ENCODE assay signal across 8 cellular contexts in the genomic region with DNA sequence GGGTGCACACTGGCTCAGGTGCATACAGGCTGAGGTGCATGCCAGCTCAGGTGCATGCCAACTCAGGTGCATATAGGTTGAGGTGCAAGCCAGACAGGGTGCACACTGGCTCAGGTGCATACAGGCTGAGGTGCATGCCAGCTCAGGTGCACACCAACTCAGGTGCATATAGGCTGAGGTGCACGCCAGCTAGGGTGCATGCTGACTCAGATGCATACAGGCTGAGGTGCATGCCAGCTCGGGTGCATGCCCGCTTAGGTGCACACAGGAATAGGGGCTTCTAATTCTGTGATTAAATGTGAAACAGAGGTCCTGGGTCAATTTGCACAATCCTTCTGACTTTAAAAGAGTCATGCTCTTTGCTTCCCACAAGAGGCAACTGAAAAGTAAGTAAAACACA. TPM values are rescaled to one million over a fixed set of nuclear protein-coding genes. Genes with fewer than 3 reads are reported as not detected.
DNase-seq lines count a peak whose midpoint lies in the region; ATAC-seq lines count a peak whose summit lies in the region.
"Not testable (repeated sequence)": the region's sequence is repeated elsewhere in the genome, so short reads cannot be mapped to it uniquely, and the experiment has no call there.

No MANE protein-coding gene starts in this region.

- H3K27me3 Mint-ChIP-seq in CD4-positive, CD25-positive, alpha-beta regulatory T cell; T-cell; activated CD4-positive, alpha-beta T cell treated with anti-CD3 and anti-CD28 coated beads, Interleukin-2, amount 10 ng/mL, durations not matched to agents 7 days and 5 days; activated naive CD4-positive, alpha-beta T cell treated with anti-CD3 and anti-CD28 coated beads for 36 hours (ENCODE audit: low read depth); naive thymus-derived CD8-positive, alpha-beta T cell; stimulated activated naive CD8-positive, alpha-beta T cell treated with anti-CD3 and anti-CD28 coated beads, Interleukin-15, Interleukin-2, amounts not matched to agents 100 ng/mL and 50 ng/mL, for 24 hours: not testable (repeated sequence)

- not testable (repeated sequence) for ATAC-seq in CD4-positive, CD25-positive, alpha-beta regulatory T cell (ENCODE audit: low read depth in 2 of 2); T-cell (replicated peaks in 1 of 4); naive thymus-derived CD8-positive, alpha-beta T cell

- H3K4me1 ChIP-seq in CD4-positive, CD25-positive, alpha-beta regulatory T cell (ENCODE audit: control insufficient read depth, insufficient read depth, low read length, poor library complexity, severe bottlenecking), result peaks cover 92% of the 10 kb centered on the region
- peaks cover 86% of the 10 kb centered on the region for H3K4me1 ChIP-seq in effector memory CD4-positive, alpha-beta T cell (ENCODE audit: control insufficient read depth, insufficient read depth, low read length, poor library complexity, severe bottlenecking)

- not testable (repeated sequence) for DNase-seq in CD4-positive, CD25-positive, alpha-beta regulatory T cell; T-cell; activated CD4-positive, alpha-beta T cell treated with anti-CD3 and anti-CD28 coated beads, Interleukin-2, amount 10 ng/mL, durations not matched to agents 7 days and 5 days; activated naive CD4-positive, alpha-beta T cell treated with anti-CD3 and anti-CD28 coated beads for 36 hours; effector memory CD4-positive, alpha-beta T cell; naive thymus-derived CD8-positive, alpha-beta T cell
- peak; percentile 49 for DNase-seq in activated CD8-positive, alpha-beta memory T cell treated with anti-CD3 and anti-CD28 coated beads, Interleukin-2, amount 50 U/mL, for 48 hours

- H3K9me3 Mint-ChIP-seq in CD4-positive, CD25-positive, alpha-beta regulatory T cell; T-cell; activated CD4-positive, alpha-beta T cell treated with anti-CD3 and anti-CD28 coated beads, Interleukin-2, amount 10 ng/mL, durations not matched to agents 7 days and 5 days; activated naive CD4-positive, alpha-beta T cell treated with anti-CD3 and anti-CD28 coated beads for 36 hours; naive thymus-derived CD8-positive, alpha-beta T cell; stimulated activated naive CD8-positive, alpha-beta T cell treated with anti-CD3 and anti-CD28 coated beads, Interleukin-15, Interleukin-2, amounts not matched to agents 100 ng/mL and 50 ng/mL, for 24 hours: not testable (repeated sequence)

- H3K27me3 ChIP-seq in CD4-positive, CD25-positive, alpha-beta regulatory T cell (ENCODE audit: control insufficient read depth, insufficient read depth, low read length); effector memory CD4-positive, alpha-beta T cell (replicated peaks; ENCODE audit: control insufficient read depth, insufficient read depth, low read length, poor library complexity, severe bottlenecking): not testable (repeated sequence)

- peak overlapping the region; percentile 39 for H3K4me3 ChIP-seq in CD4-positive, CD25-positive, alpha-beta regulatory T cell (ENCODE audit: low read depth, low read length)
- H3K4me3 ChIP-seq in effector memory CD4-positive, alpha-beta T cell (ENCODE audit: insufficient read depth, low read depth, low read length, poor library complexity, severe bottlenecking), result not testable (repeated sequence)

- H3K27ac ChIP-seq in CD4-positive, CD25-positive, alpha-beta regulatory T cell (ENCODE audit: insufficient read depth, low read length, poor library complexity, severe bottlenecking), result peak overlapping the region; percentile 58
- H3K27ac ChIP-seq in effector memory CD4-positive, alpha-beta T cell (ENCODE audit: insufficient read depth, low read length, poor library complexity, severe bottlenecking), result peak overlapping the region; percentile 23

- POLR2A ChIA-PET in T-cell (lab: Charles Lee), result interaction anchor here in 1 of 2 donors (0.7 kb wide), 1 partner anchor 18 kb away, joined by 5 read pairs; no protein-coding TSS in a partner anchor
- POLR2A ChIA-PET in activated CD4-positive, alpha-beta T cell treated with anti-CD3 and anti-CD28 coated beads, Interleukin-2, amount 10 ng/mL, durations not matched to agents 7 days and 5 days (lab: Charles Lee), result not testable (repeated sequence)
- POLR2A ChIA-PET in naive thymus-derived CD8-positive, alpha-beta T cell (lab: Charles Lee), result interaction anchor here (0.8 to 9.7 kb wide), 12 partner anchors 9 to 48 kb away, joined by 3 to 97 read pairs (median 4); no protein-coding TSS in a partner anchor

- intact Hi-C loops in activated naive CD4-positive, alpha-beta T cell treated with anti-CD3 and anti-CD28 coated beads for 36 hours (cut with micrococcal nuclease), result not testable (repeated sequence)

- H3K4me3 Mint-ChIP-seq in CD4-positive, CD25-positive, alpha-beta regulatory T cell, result peak overlapping the region in 3 of 4 donors; percentile 34 to 90 (median 75)
- H3K4me3 Mint-ChIP-seq in T-cell, result peak overlapping the region; percentile 17 to 80 (median 17)
- not testable (repeated sequence) for H3K4me3 Mint-ChIP-seq in activated CD4-positive, alpha-beta T cell treated with anti-CD3 and anti-CD28 coated beads, Interleukin-2, amount 10 ng/mL, durations not matched to agents 7 days and 5 days; activated naive CD4-positive, alpha-beta T cell treated with anti-CD3 and anti-CD28 coated beads for 36 hours
- peak overlapping the region in 8 of 10 donors; percentile 35 to 79 (median 61) for H3K4me3 Mint-ChIP-seq in naive thymus-derived CD8-positive, alpha-beta T cell
- H3K4me3 Mint-ChIP-seq in stimulated activated naive CD8-positive, alpha-beta T cell treated with anti-CD3 and anti-CD28 coated beads, Interleukin-15, Interleukin-2, amounts not matched to agents 100 ng/mL and 50 ng/mL, for 24 hours, result peak overlapping the region; percentile 50

- peaks cover 55% of the 10 kb centered on the region for H3K36me3 Mint-ChIP-seq in CD4-positive, CD25-positive, alpha-beta regulatory T cell
- H3K36me3 Mint-ChIP-seq in T-cell, result peaks cover 65% of the 10 kb centered on the region
- H3K36me3 Mint-ChIP-seq in activated CD4-positive, alpha-beta T cell treated with anti-CD3 and anti-CD28 coated beads, Interleukin-2, amount 10 ng/mL, durations not matched to agents 7 days and 5 days (ENCODE audit: low read depth), result peaks cover 89% of the 10 kb centered on the region
- H3K36me3 Mint-ChIP-seq in activated naive CD4-positive, alpha-beta T cell treated with anti-CD3 and anti-CD28 coated beads for 36 hours (ENCODE audit: low read depth), result peaks cover 64% of the 10 kb centered on the region
- H3K36me3 Mint-ChIP-seq in naive thymus-derived CD8-positive, alpha-beta T cell, result peaks cover 12 to 81% (median 42%) of the 10 kb centered on the region in 3 donors
- H3K36me3 Mint-ChIP-seq in stimulated activated naive CD8-positive, alpha-beta T cell treated with anti-CD3 and anti-CD28 coated beads, Interleukin-15, Interleukin-2, amounts not matched to agents 100 ng/mL and 50 ng/mL, for 24 hours (ENCODE audit: low read depth), result peaks cover 81% of the 10 kb centered on the region

- peaks cover 32% of the 10 kb centered on the region for H3K36me3 ChIP-seq in CD4-positive, CD25-positive, alpha-beta regulatory T cell (ENCODE audit: control insufficient read depth, insufficient read depth, low read length)
- H3K36me3 ChIP-seq in effector memory CD4-positive, alpha-beta T cell (ENCODE audit: control insufficient read depth, insufficient read depth, low read length), result peaks cover 20% of the 10 kb centered on the region

- H3K4me1 Mint-ChIP-seq in CD4-positive, CD25-positive, alpha-beta regulatory T cell, result peaks cover 50 to 96% (median 80%) of the 10 kb centered on the region in 4 donors
- peaks cover 95 to 98% (median 98%) of the 10 kb centered on the region in 3 donors for H3K4me1 Mint-ChIP-seq in T-cell
- peaks cover 94% of the 10 kb centered on the region for H3K4me1 Mint-ChIP-seq in activated CD4-positive, alpha-beta T cell treated with anti-CD3 and anti-CD28 coated beads, Interleukin-2, amount 10 ng/mL, durations not matched to agents 7 days and 5 days
- peaks cover 89% of the 10 kb centered on the region for H3K4me1 Mint-ChIP-seq in activated naive CD4-positive, alpha-beta T cell treated with anti-CD3 and anti-CD28 coated beads for 36 hours (ENCODE audit: low read depth)
- peaks cover 59 to 99% (median 94%) of the 10 kb centered on the region in 4 donors for H3K4me1 Mint-ChIP-seq in naive thymus-derived CD8-positive, alpha-beta T cell
- peaks cover 94% of the 10 kb centered on the region for H3K4me1 Mint-ChIP-seq in stimulated activated naive CD8-positive, alpha-beta T cell treated with anti-CD3 and anti-CD28 coated beads, Interleukin-15, Interleukin-2, amounts not matched to agents 100 ng/mL and 50 ng/mL, for 24 hours (ENCODE audit: low read depth)

- H3K9me3 ChIP-seq in CD4-positive, CD25-positive, alpha-beta regulatory T cell (ENCODE audit: control insufficient read depth in 2 of 2, low read length in 2 of 2); effector memory CD4-positive, alpha-beta T cell (ENCODE audit: control insufficient read depth, low read length): not testable (repeated sequence)

- CTCF ChIA-PET in T-cell (lab: Charles Lee), result interaction anchor here in 1 of 2 donors (1.2 to 1.6 kb wide), 2 partner anchors 18 to 51 kb away, joined by 5 to 6 read pairs; no protein-coding TSS in a partner anchor
- CTCF ChIA-PET in activated CD4-positive, alpha-beta T cell treated with anti-CD3 and anti-CD28 coated beads, Interleukin-2, amount 10 ng/mL, durations not matched to agents 7 days and 5 days (lab: Charles Lee), result interaction anchor here (0.8 to 2.4 kb wide), 4 partner anchors 9 to 16 kb away, joined by 3 to 8 read pairs (median 4); no protein-coding TSS in a partner anchor
- CTCF ChIA-PET in activated naive CD4-positive, alpha-beta T cell treated with anti-CD3 and anti-CD28 coated beads for 36 hours (lab: Charles Lee), result interaction anchor here (0.7 to 1.1 kb wide), 2 partner anchors 9 to 18 kb away, joined by 3 to 4 read pairs; no protein-coding TSS in a partner anchor

- peak overlapping the region; percentile 80 to 96 (median 95) for H3K27ac Mint-ChIP-seq in CD4-positive, CD25-positive, alpha-beta regulatory T cell
- peak overlapping the region; percentile 97 to 98 for H3K27ac Mint-ChIP-seq in T-cell
- peak overlapping the region; percentile 81 for H3K27ac Mint-ChIP-seq in activated CD4-positive, alpha-beta T cell treated with anti-CD3 and anti-CD28 coated beads, Interleukin-2, amount 10 ng/mL, durations not matched to agents 7 days and 5 days
- peak overlapping the region; percentile 14 for H3K27ac Mint-ChIP-seq in activated naive CD4-positive, alpha-beta T cell treated with anti-CD3 and anti-CD28 coated beads for 36 hours
- peak overlapping the region; percentile 91 to 98 (median 96) for H3K27ac Mint-ChIP-seq in naive thymus-derived CD8-positive, alpha-beta T cell
- peak overlapping the region; percentile 91 for H3K27ac Mint-ChIP-seq in stimulated activated naive CD8-positive, alpha-beta T cell treated with anti-CD3 and anti-CD28 coated beads, Interleukin-15, Interleukin-2, amounts not matched to agents 100 ng/mL and 50 ng/mL, for 24 hours

RNA-seq across cellular contexts. Expression of a gene that starts 26.1 kb away (rescaled TPM):
- 480 TPM for total RNA-seq in CD4-positive, CD25-positive, alpha-beta regulatory T cell
- 100 to 1,000 TPM in 1 of 4 donors, 10 to 100 TPM in 3; 67.5 to 108 (median 90.2) TPM for polyA plus RNA-seq in CD4-positive, CD25-positive, alpha-beta regulatory T cell
- total RNA-seq in T-cell, result 100 to 1,000 TPM; 347 to 585 (median 434) TPM
- total RNA-seq in activated CD4-positive, alpha-beta T cell treated with anti-CD3 and anti-CD28 coated beads, Interleukin-2, amount 10 ng/mL, durations not matched to agents 7 days and 5 days, result 100 to 1,000 TPM; 334 to 336 TPM
- 100 to 1,000 TPM; 156 to 160 TPM for total RNA-seq in activated naive CD4-positive, alpha-beta T cell treated with anti-CD3 and anti-CD28 coated beads for 36 hours
- 100 to 1,000 TPM; 565 to 573 TPM for total RNA-seq in naive thymus-derived CD8-positive, alpha-beta T cell
- 100 to 1,000 TPM; 154 to 359 (median 176) TPM for polyA plus RNA-seq in naive thymus-derived CD8-positive, alpha-beta T cell

Comparison
In these comparisons a context has a peak if more than half of its experiments do, and no peak if none do; other contexts are left out.
1. H3K27ac Mint-ChIP-seq: peak in every context shown above with its lines; median percentile 98 in T-cell; 96 in naive thymus-derived CD8-positive, alpha-beta T cell; 95 in CD4-positive, CD25-positive, alpha-beta regulatory T cell; 91 in stimulated activated naive CD8-positive, alpha-beta T cell treated with anti-CD3 and anti-CD28 coated beads, Interleukin-15, Interleukin-2, amounts not matched to agents 100 ng/mL and 50 ng/mL, for 24 hours; 81 in activated CD4-positive, alpha-beta T cell treated with anti-CD3 and anti-CD28 coated beads, Interleukin-2, amount 10 ng/mL, durations not matched to agents 7 days and 5 days; 14 in activated naive CD4-positive, alpha-beta T cell treated with anti-CD3 and anti-CD28 coated beads for 36 hours.